ENCODE assay signal across 8 cellular contexts in the genomic region with DNA sequence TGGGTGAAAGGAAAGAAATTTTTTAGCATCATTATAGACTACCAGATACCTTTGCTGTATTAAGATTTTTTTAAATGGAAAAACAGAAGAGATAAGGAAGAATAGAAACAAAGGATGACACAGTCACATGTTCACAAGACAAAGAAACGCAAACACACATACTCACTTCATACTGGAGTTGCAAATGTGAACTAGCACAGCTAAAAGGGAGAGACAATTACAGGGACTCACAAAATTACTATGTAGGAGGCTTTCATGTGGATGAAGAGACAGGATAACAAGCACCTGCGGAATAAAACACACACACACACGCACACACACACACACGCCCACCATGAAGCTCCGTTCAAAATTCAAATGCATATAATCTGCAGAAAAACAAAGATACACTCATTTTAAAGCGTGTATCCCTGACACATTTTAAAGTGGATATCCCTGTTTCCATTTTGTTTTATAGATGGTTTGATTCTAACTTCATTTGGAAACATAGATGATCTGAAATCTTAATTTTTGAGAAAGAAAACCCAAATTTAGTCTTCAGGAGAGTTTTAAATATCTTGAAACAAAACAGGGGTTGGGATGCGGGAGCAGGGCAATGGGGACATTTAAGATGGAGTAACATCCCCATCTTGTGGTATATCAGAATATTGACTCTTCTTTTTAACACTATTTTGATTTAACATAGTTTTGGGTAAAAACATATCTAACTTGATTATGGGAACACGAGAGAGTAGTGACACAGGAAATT. TPM values are rescaled to one million over a fixed set of nuclear protein-coding genes. Genes with fewer than 3 reads are reported as not detected.
DNase-seq lines count a peak whose midpoint lies in the region; TF ChIP-seq lines count a peak whose summit lies in the region.

No MANE protein-coding gene starts in this region.

- H3K27me3 Mint-ChIP-seq in activated T-cell treated with anti-CD3 and anti-CD28 coated beads, Interleukin-2, amount 50 U/mL, for 24 hours = peaks cover 38% of the 10 kb centered on the region

- no peaks in the 10 kb centered on the region for H3K36me3 Mint-ChIP-seq in activated T-cell treated with anti-CD3 and anti-CD28 coated beads, Interleukin-2, amount 50 U/mL, for 24 hours (ENCODE audit: low read depth)

- H3K4me1 Mint-ChIP-seq in activated T-cell treated with anti-CD3 and anti-CD28 coated beads, Interleukin-2, amount 50 U/mL, for 24 hours (ENCODE audit: low read depth) = peaks cover 16% of the 10 kb centered on the region

- WGBS in suprapubic skin = 26% methylated on average over 8 of the region's 8 CpGs

- no peak overlapping the region for H3K27ac Mint-ChIP-seq in activated T-cell treated with anti-CD3 and anti-CD28 coated beads, Interleukin-2, amount 50 U/mL, for 24 hours

- H3K4me1 ChIP-seq in suprapubic skin = no peaks in the 10 kb centered on the region

- no peaks in the 10 kb centered on the region for H3K36me3 ChIP-seq in brain microvascular endothelial cell (replicated peaks)
- no peaks in the 10 kb centered on the region for H3K36me3 ChIP-seq in suprapubic skin

- intact Hi-C loops in posterior vena cava (cut with DNase I) = loop anchor here in 1 of 2 donors (10.0 kb wide), 1 partner anchor 1272 kb away; no protein-coding TSS in a partner anchor

- TF ChIP-seq EP300 in suprapubic skin (IDR thresholded peaks at IDR 0.05) = no peak

- no peak overlapping the region for H3K4me3 Mint-ChIP-seq in activated T-cell treated with anti-CD3 and anti-CD28 coated beads, Interleukin-2, amount 50 U/mL, for 24 hours

- in situ Hi-C loops in brain microvascular endothelial cell (cut with HindIII; ENCODE audit: low pct_ligation_motif_present, low sequenced_read_pairs) = no loop called here

- H3K27ac ChIP-seq in brain microvascular endothelial cell = no peak overlapping the region
- H3K27ac ChIP-seq in suprapubic skin = no peak overlapping the region

- H3K27me3 ChIP-seq in brain microvascular endothelial cell (replicated peaks) (no peaks in the 10 kb centered on the region), suprapubic skin (peaks cover 3% of the 10 kb centered on the region)

- H3K9me3 Mint-ChIP-seq in activated T-cell treated with anti-CD3 and anti-CD28 coated beads, Interleukin-2, amount 50 U/mL, for 24 hours = no peaks in the 10 kb centered on the region

- no peak for TF ChIP-seq POLR2A in suprapubic skin (IDR thresholded peaks at IDR 0.05)

- peak; percentile 46 for TF ChIP-seq CTCF in brain microvascular endothelial cell (IDR thresholded peaks at IDR 0.05; ENCODE audit: low read depth, low read length, missing control alignments)
- peak; percentile 31 to 54 for TF ChIP-seq CTCF in suprapubic skin (IDR thresholded peaks at IDR 0.05)

- CTCF ChIA-PET in HEK293T (lab: Yijun Ruan, JAX) = interaction anchor here (1.2 to 2.0 kb wide), 2 partner anchors 577 to 590 kb away, joined by 4 read pairs; no protein-coding TSS in a partner anchor

- DNase-seq in GM04504 (ENCODE audit: low read depth) (peak; percentile 10), HEK293T (ENCODE audit: extremely low spot score) (peak; percentile 47), NCI-H2196 (lab: John Stamatoyannopoulos, UW; ENCODE audit: unreplicated experiment) (peak; percentile 10), brain microvascular endothelial cell (no peak), inferior parietal cortex (ENCODE audit: extremely low spot score) (peak; percentile 75), suprapubic skin (ENCODE audit: low spot score in 2 of 2) (no peak), posterior vena cava (ENCODE audit: low spot score) (no peak)
- no peak for DNase-seq in activated T-cell treated with anti-CD3 and anti-CD28 coated beads, Interleukin-2, amount 50 U/mL, for 24 hours

- H3K4me3 ChIP-seq in brain microvascular endothelial cell (ENCODE audit: low read depth, low read length) (no peak overlapping the region), suprapubic skin (no peak overlapping the region)

- POLR2A ChIA-PET in HEK293T (lab: Yijun Ruan, JAX) = interaction anchor here (0.8 kb wide), 1 partner anchor 37 kb away, joined by 3 read pairs; a partner anchor contains a TSS

- peaks cover 3% of the 10 kb centered on the region for H3K9me3 ChIP-seq in suprapubic skin

TF ChIP-seq in HEK293T, 16 proteins besides CTCF, POLR2A, EP300 and RAD21:
- no peak for TF ChIP-seq L3MBTL2 (conservative IDR thresholded peaks at IDR 0.05)
- TF ChIP-seq NFRKB (IDR thresholded peaks at IDR 0.05) = no peak
- TF ChIP-seq BHLHE40 (IDR thresholded peaks at IDR 0.05; ENCODE audit: borderline replicate concordance) = no peak
- no peak for TF ChIP-seq SP1 (IDR thresholded peaks at IDR 0.05)
- TF ChIP-seq FOXK2 (IDR thresholded peaks at IDR 0.05) = no peak
- no peak for TF ChIP-seq LEF1 (IDR thresholded peaks at IDR 0.05; ENCODE audit: borderline replicate concordance)
- TF ChIP-seq TARDBP (IDR thresholded peaks at IDR 0.05) = no peak
- TF ChIP-seq CTBP1 (IDR thresholded peaks at IDR 0.05; ENCODE audit: borderline replicate concordance) = no peak
- no peak for TF ChIP-seq FOXM1 (IDR thresholded peaks at IDR 0.05; ENCODE audit: borderline replicate concordance)
- TF ChIP-seq ZNF384 (IDR thresholded peaks at IDR 0.05) = no peak
- TF ChIP-seq FOXA1 (IDR thresholded peaks at IDR 0.05) = no peak

RNA-seq across cellular contexts. Expression of a gene that starts 36.7 kb away (rescaled TPM):
- total RNA-seq in suprapubic skin (1 to 10 TPM; 5.2 to 6.4 (median 5.9) TPM), posterior vena cava (10 to 100 TPM; 10.1 to 13.9 TPM)

RNA-seq across cellular contexts. Expression of a gene that starts 36.8 kb away (rescaled TPM):
- total RNA-seq in suprapubic skin (10 to 100 TPM; 12.5 to 31.9 (median 14.3) TPM), posterior vena cava (10 to 100 TPM; 28.5 to 41.1 TPM)

Comparison
In these comparisons a context has a peak if more than half of its experiments do, and no peak if none do; other contexts are left out.
1. DNase-seq: peak in GM04504 (single experiment), HEK293T (single experiment), NCI-H2196 (single experiment) and inferior parietal cortex (single experiment); none in brain microvascular endothelial cell (single experiment), suprapubic skin (0 of 2), activated T-cell treated with anti-CD3 and anti-CD28 coated beads, Interleukin-2, amount 50 U/mL, for 24 hours (single experiment) and posterior vena cava (single experiment).